ENCODE assay signal across 8 cellular contexts in genomic region chr2:204545861-204546773, GRCh38. TPM values are rescaled to one million over a fixed set of nuclear protein-coding genes. Genes with fewer than 3 reads are reported as not detected.
A peak's percentile ranks its signal among the peaks of the same experiment; 100 is the strongest.
DNase-seq lines count a peak whose midpoint lies in the region; ATAC-seq, FAIRE-seq and TF ChIP-seq lines count a peak whose summit lies in the region.

No MANE protein-coding gene starts in this region.

- DNase-seq in foreskin fibroblast: peak in 1 of 2 donors; percentile 37
- peak in 5 of 6 donors; percentile 33 to 86 (median 45) for DNase-seq in pancreas
- no peak for DNase-seq in SK-N-DZ (ENCODE audit: low spot score)

- H3K27ac ChIP-seq in VCaP (peak overlapping the region; percentile 90), pancreas (peak overlapping the region; percentile 85 to 89 (median 86))

- no peaks in the 10 kb centered on the region for H3K27me3 ChIP-seq in pancreas

- H3K9me3 ChIP-seq in pancreas: no peaks in the 10 kb centered on the region

- peak; percentile 13; the same call in 1 of the 2 replicates for TF ChIP-seq CTCF in VCaP (conservative IDR thresholded peaks at IDR 0.05)
- TF ChIP-seq CTCF in foreskin fibroblast (IDR thresholded peaks at IDR 0.05; ENCODE audit: low read depth, low read length): no peak
- TF ChIP-seq CTCF in pancreas (IDR thresholded peaks at IDR 0.05): no peak

- intact Hi-C loops in pancreas (cut with DNase I): no loop called here

- H3K4me3 ChIP-seq in foreskin fibroblast (ENCODE audit: low read depth in 1 of 2, low read length in 2 of 2) (peak overlapping the region; percentile 77 to 92), pancreas (peak overlapping the region; percentile 68 to 97 (median 90))

- H3K4me1 ChIP-seq in pancreas: peaks cover 0 to 20% (median 0%) of the 10 kb centered on the region in 3 donors

- no peaks in the 10 kb centered on the region for H3K36me3 ChIP-seq in pancreas

- 1% methylated on average over 37 to 45 of the region's 45 CpGs for WGBS in pancreas, 2 donors

- ATAC-seq in GM18511 (IDR thresholded peaks at IDR 0.05; ENCODE audit: unreplicated experiment) (peak; percentile 1), HG03354 (IDR thresholded peaks at IDR 0.05; ENCODE audit: poor library complexity, severe bottlenecking, unreplicated experiment) (peak; percentile 5), pancreas (peak; percentile 47 to 72 (median 66)), HG03196 (IDR thresholded peaks at IDR 0.05; ENCODE audit: unreplicated experiment) (no peak), HG02588 (IDR thresholded peaks at IDR 0.05; ENCODE audit: unreplicated experiment) (no peak)

- no peak for FAIRE-seq in pancreas (lab: Jason Lieb, UNC)

RNA-seq across cellular contexts. Expression of gene PARD3B, which starts 0.8 kb away (rescaled TPM):
- total RNA-seq in pancreas: 10 to 100 TPM in 5 of 6 donors, 1 to 10 TPM in 1; 9.8 to 21.5 (median 13.4) TPM
- polyA plus RNA-seq in pancreas: 1 to 10 TPM; 2.8 to 4.4 TPM
- polyA plus RNA-seq in SK-N-DZ (2014; cell fraction: cytosol; rRNA removed): 0.48 and 0.60 TPM in 2 replicates
- 0.47 and 0.77 TPM in 2 replicates for polyA plus RNA-seq in SK-N-DZ (2014; cell fraction: nucleus; rRNA removed)

Comparison
In these comparisons a context has a peak if more than half of its experiments do, and no peak if none do; other contexts are left out.
1. ATAC-seq: peak in GM18511 (single experiment), HG03354 (single experiment) and pancreas (4 of 4); none in HG03196 (single experiment) and HG02588 (single experiment).